ENCODE assay signal across 16 cellular contexts in genomic region chr2:30339071-30339470, GRCh38.
A peak's percentile ranks its signal among the peaks of the same experiment; 100 is the strongest.
DNase-seq lines count a peak whose midpoint lies in the region; ATAC-seq, FAIRE-seq and TF ChIP-seq lines count a peak whose summit lies in the region.
"Had no signal": no experiment of that assay in that cellular context is flagged by ENCODE, and none has a peak within 500 bp of the region (broad histone marks: within the 10 kb centered on the region; RNA-seq: fewer than 3 reads in every experiment).

No MANE protein-coding gene starts in this region.

- no peaks in the 10 kb centered on the region for H4K20me1 ChIP-seq in SU-DHL-6 (ENCODE audit: low read depth, low read length)

- peaks cover 15% of the 10 kb centered on the region for H3K9me3 Mint-ChIP-seq in activated CD4-positive, alpha-beta T cell treated with anti-CD3 and anti-CD28 coated beads for 36 hours (ENCODE audit: low read depth)
- peaks cover 0 to 22% (median 13%) of the 10 kb centered on the region in 7 donors for H3K9me3 Mint-ChIP-seq in naive B cell

- CTCF ChIA-PET in activated CD4-positive, alpha-beta T cell treated with anti-CD3 and anti-CD28 coated beads for 36 hours (lab: Charles Lee), result no interaction called here

- no peaks in the 10 kb centered on the region for H3K79me2 ChIP-seq in SU-DHL-6 (ENCODE audit: insufficient read depth, low read length)

- intact Hi-C loops in activated CD4-positive, alpha-beta T cell treated with anti-CD3 and anti-CD28 coated beads for 36 hours (cut with DNase I, micrococcal nuclease), result loop anchor here (5.0 kb wide), 4 partner anchors 87 to 192 kb away; partner anchors contain the start of genes LBH (in 1 of the 2), LCLAT1 (in 1 of the 2) and YPEL5 (in 1 of the 2)

- H3K27ac Mint-ChIP-seq in activated CD4-positive, alpha-beta T cell treated with anti-CD3 and anti-CD28 coated beads for 36 hours, result peak overlapping the region; percentile 98
- H3K27ac Mint-ChIP-seq in naive B cell, result peak overlapping the region; percentile 88 to 99 (median 94)
- H3K27ac Mint-ChIP-seq: endodermal cell had no signal

- peak overlapping the region; percentile 21 for H2AFZ ChIP-seq in SU-DHL-6 (ENCODE audit: low read depth, low read length, severe bottlenecking)

- no peak overlapping the region for H3K9ac ChIP-seq in SU-DHL-6 (ENCODE audit: low read length)

- H3K27ac ChIP-seq in SU-DHL-6 (ENCODE audit: low read depth, low read length), result no peak overlapping the region
- H3K27ac ChIP-seq: left ventricle myocardium inferior had no signal

- H3K9me2 ChIP-seq in SU-DHL-6 (replicated peaks; ENCODE audit: insufficient read depth, low read length), result no peaks in the 10 kb centered on the region

- H3K27me3 ChIP-seq in SU-DHL-6 (ENCODE audit: low read length), result no peaks in the 10 kb centered on the region

- H3K4me2 ChIP-seq in SU-DHL-6 (ENCODE audit: low read depth, low read length, poor library complexity, severe bottlenecking), result no peak overlapping the region

- H3K4me1 Mint-ChIP-seq in activated CD4-positive, alpha-beta T cell treated with anti-CD3 and anti-CD28 coated beads for 36 hours, result peaks cover 66% of the 10 kb centered on the region
- peaks cover 73 to 81% (median 74%) of the 10 kb centered on the region in 3 donors for H3K4me1 Mint-ChIP-seq in naive B cell

- FAIRE-seq in GM19239 (lab: Jason Lieb, UNC), result peak; percentile 93
- FAIRE-seq: G401.6, TTC549 had no signal

- no peaks in the 10 kb centered on the region for H3K9me3 ChIP-seq in SU-DHL-6 (ENCODE audit: insufficient read depth, low read length)

- no peak overlapping the region for H3K4me3 ChIP-seq in SU-DHL-6 (ENCODE audit: insufficient read depth, low read length, poor library complexity, severe bottlenecking)
- H3K4me3 ChIP-seq: left ventricle myocardium inferior had no signal

- no peak for DNase-seq in activated CD4-positive, alpha-beta T cell treated with anti-CD3 and anti-CD28 coated beads for 36 hours
- no peak for DNase-seq in activated CD4-positive, alpha-beta T cell treated with anti-CD3 and anti-CD28 coated beads, Interleukin-2, amount 50 U/mL, for 1 hour
- DNase-seq in GM19239 (ENCODE audit: insufficient read length, low spot score), result peak; percentile 45
- no peak for DNase-seq in naive B cell
- no peak for DNase-seq in NCI-H510A treated with DMSO at 0.1 percent for 48 hours (lab: John Stamatoyannopoulos, UW)
- no peak for DNase-seq in ureter (ENCODE audit: low spot score)
- DNase-seq: cerebellar nuclear complex, endodermal cell, HCEC 1CT, left ventricle myocardium inferior, NCI-H2227 treated with DMSO at 0.1 percent for 48 hours, SHP77 treated with DMSO at 0.1 percent for 48 hours had no signal

- H3K4me3 Mint-ChIP-seq in activated CD4-positive, alpha-beta T cell treated with anti-CD3 and anti-CD28 coated beads for 36 hours, result no peak overlapping the region
- peak overlapping the region in 6 of 8 donors; percentile 14 to 93 (median 66) for H3K4me3 Mint-ChIP-seq in naive B cell
- H3K4me3 Mint-ChIP-seq: endodermal cell had no signal

- no peak for ATAC-seq in activated CD4-positive, alpha-beta T cell treated with anti-CD3 and anti-CD28 coated beads for 36 hours
- peak in 1 of 2 donors; percentile 11 for ATAC-seq in naive B cell (ENCODE audit: low read depth in 2 of 2)
- ATAC-seq in activated CD4-positive, CD25-positive, alpha-beta regulatory T cell treated with anti-CD3 and anti-CD28 coated beads, Interleukin-2, amount 50 U/mL, for 24 hours, result no peak

- TF ChIP-seq CTCF in SU-DHL-6 (IDR thresholded peaks at IDR 0.05; ENCODE audit: insufficient read depth, low read length, poor library complexity, severe bottlenecking), result no peak

- no peaks in the 10 kb centered on the region for H3K36me3 ChIP-seq in SU-DHL-6 (ENCODE audit: low read length)
- H3K36me3 ChIP-seq: left ventricle myocardium inferior had no signal

- no peaks in the 10 kb centered on the region for H3K27me3 Mint-ChIP-seq in activated CD4-positive, alpha-beta T cell treated with anti-CD3 and anti-CD28 coated beads for 36 hours
- no peaks in the 10 kb centered on the region for H3K27me3 Mint-ChIP-seq in naive B cell

- H3K36me3 Mint-ChIP-seq in activated CD4-positive, alpha-beta T cell treated with anti-CD3 and anti-CD28 coated beads for 36 hours (ENCODE audit: low read depth), result peaks cover 24% of the 10 kb centered on the region
- peaks cover 5 to 19% of the 10 kb centered on the region in 2 donors for H3K36me3 Mint-ChIP-seq in naive B cell

- POLR2A ChIA-PET in activated CD4-positive, alpha-beta T cell treated with anti-CD3 and anti-CD28 coated beads for 36 hours (lab: Charles Lee), result interaction anchor here (0.6 kb wide), 1 partner anchor 73 kb away, joined by 3 read pairs; no protein-coding TSS in a partner anchor

- H3F3A ChIP-seq in SU-DHL-6 (ENCODE audit: insufficient read depth), result no peaks in the 10 kb centered on the region
